ENCODE assay signal across 21 cellular contexts in the genomic region with DNA sequence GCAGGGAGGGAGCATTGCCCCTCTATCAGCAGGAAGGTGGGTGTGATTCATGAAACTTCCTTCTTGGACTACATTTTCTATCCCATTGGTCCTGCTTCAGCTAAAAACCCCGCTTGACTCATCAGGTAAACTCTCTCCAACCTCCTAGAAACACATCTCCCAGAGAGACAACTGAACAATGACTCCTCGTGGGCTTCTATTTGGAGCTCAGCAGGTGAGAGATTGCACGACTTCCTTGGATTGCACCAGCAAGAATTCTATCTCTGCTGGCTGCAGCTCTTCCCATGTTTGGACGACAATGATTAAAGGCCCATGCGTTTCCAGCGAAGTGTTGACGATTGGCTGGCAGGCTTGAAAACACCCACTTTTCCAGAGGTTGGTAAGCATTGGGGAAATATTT.
DNase-seq lines count a peak whose midpoint lies in the region; TF ChIP-seq lines count a peak whose summit lies in the region.
"Had no signal": no experiment of that assay in that cellular context is flagged by ENCODE, and none has a peak within 500 bp of the region (broad histone marks: within the 10 kb centered on the region; RNA-seq: fewer than 3 reads in every experiment).

No MANE protein-coding gene starts in this region.

- H3K18ac ChIP-seq in mesendoderm (ENCODE audit: low read length), result peak overlapping the region; percentile 31

- intact Hi-C loops in Caco-2 (cut with micrococcal nuclease; ENCODE audit: unreplicated experiment), result no loop called here

- DNase-seq in HT1080 (ENCODE audit: low read depth) (peak; percentile 42), endodermal cell (peak; percentile 71), mesendoderm (peak; percentile 86), Caco-2 (no peak), NCI-H2227 treated with DMSO at 0.1 percent for 48 hours (lab: John Stamatoyannopoulos, UW) (no peak), SW 1271 (lab: John Stamatoyannopoulos, UW) (no peak), hepatocyte (ENCODE audit: low spot score) (no peak)
- DNase-seq: CD8-positive, alpha-beta T cell; DMS 273 treated with DMSO at 0.1 percent for 48 hours; DMS79; Karpas-422; NCI-H1092 treated with DMSO at 0.1 percent for 48 hours; NCI-H1436 treated with DMSO at 0.1 percent for 48 hours; NCI-H187 treated with DMSO at 0.1 percent for 48 hours; NCI-H2171 treated with DMSO at 0.1 percent for 48 hours; NCI-H524; SHP77 had no signal

- H3K27ac Mint-ChIP-seq in endodermal cell (peak overlapping the region; percentile 83), Caco-2 (ENCODE audit: unreplicated experiment) (no peak overlapping the region)
- H3K27ac Mint-ChIP-seq: B cell; CD8-positive, alpha-beta T cell had no signal

- no peak overlapping the region for H4K8ac ChIP-seq in mesendoderm (ENCODE audit: low read depth, low read length)

- POLR2A ChIA-PET in Caco-2 (lab: Charles Lee), result no interaction called here

- TF ChIP-seq CTCF in endodermal cell (conservative IDR thresholded peaks at IDR 0.05), result no peak
- TF ChIP-seq CTCF in Caco-2 (IDR thresholded peaks at IDR 0.05; ENCODE audit: insufficient read depth in 1 of 2, low read depth in 1 of 2, low read length in 1 of 2, severe bottlenecking in 1 of 2, unreplicated experiment in 1 of 2), result no peak
- TF ChIP-seq CTCF in hepatocyte (IDR thresholded peaks at IDR 0.05; ENCODE audit: poor library complexity), result no peak

- CTCF ChIA-PET in Caco-2 (lab: Charles Lee), result no interaction called here

- no peak overlapping the region for H3K56ac ChIP-seq in mesendoderm (ENCODE audit: low read length)

- H3K9me3 Mint-ChIP-seq in endodermal cell (no peaks in the 10 kb centered on the region), Caco-2 (ENCODE audit: unreplicated experiment) (no peaks in the 10 kb centered on the region)
- H3K9me3 Mint-ChIP-seq: CD8-positive, alpha-beta T cell had no signal

- H4K5ac ChIP-seq in mesendoderm (ENCODE audit: low read length), result no peak overlapping the region

- H3K4me3 Mint-ChIP-seq in endodermal cell (peak overlapping the region; percentile 20), Caco-2 (ENCODE audit: unreplicated experiment) (no peak overlapping the region)
- H3K4me3 Mint-ChIP-seq: B cell; CD8-positive, alpha-beta T cell had no signal

- H3K4me1 ChIP-seq in endodermal cell (ENCODE audit: control insufficient read depth, insufficient read depth, low read length), result peaks cover 27% of the 10 kb centered on the region
- H3K4me1 ChIP-seq in mesendoderm (ENCODE audit: control insufficient read depth, low read depth, low read length), result peaks cover 5% of the 10 kb centered on the region
- H3K4me1 ChIP-seq in Caco-2, result no peaks in the 10 kb centered on the region
- no peaks in the 10 kb centered on the region for H3K4me1 ChIP-seq in hepatocyte (ENCODE audit: insufficient read depth)

- H2BK15ac ChIP-seq in mesendoderm (replicated peaks; ENCODE audit: low read depth), result no peak overlapping the region

- H3K4me3 ChIP-seq in endodermal cell (ENCODE audit: low read length) (peak overlapping the region; percentile 31), mesendoderm (ENCODE audit: low read length) (no peak overlapping the region), Caco-2 (ENCODE audit: low read depth, low read length) (no peak overlapping the region), hepatocyte (no peak overlapping the region)

- H3K79me1 ChIP-seq in mesendoderm (ENCODE audit: low read length), result no peaks in the 10 kb centered on the region

- H3K36me3 Mint-ChIP-seq in endodermal cell (ENCODE audit: low read depth), result no peaks in the 10 kb centered on the region
- no peaks in the 10 kb centered on the region for H3K36me3 Mint-ChIP-seq in Caco-2 (ENCODE audit: insufficient read depth, unreplicated experiment)
- H3K36me3 Mint-ChIP-seq: CD8-positive, alpha-beta T cell had no signal

- no peak overlapping the region for H3K4ac ChIP-seq in mesendoderm (ENCODE audit: low read depth, low read length)

- H3K9ac ChIP-seq in endodermal cell (ENCODE audit: extremely low read depth, low read length, poor library complexity, severe bottlenecking), result no peak overlapping the region
- no peak overlapping the region for H3K9ac ChIP-seq in mesendoderm (ENCODE audit: low read length)

- H2BK120ac ChIP-seq in mesendoderm (ENCODE audit: low read depth, low read length), result no peak overlapping the region

- BruUV-seq in Caco-2 (replicated peaks; lab: Mats Ljungman, UMichigan), result no TSS peak

- H3K36me3 ChIP-seq in endodermal cell (ENCODE audit: control insufficient read depth, insufficient read depth, low read length) (no peaks in the 10 kb centered on the region), mesendoderm (ENCODE audit: control insufficient read depth, insufficient read depth, low read length) (no peaks in the 10 kb centered on the region), Caco-2 (ENCODE audit: control insufficient read depth, insufficient read depth, low read length) (no peaks in the 10 kb centered on the region), hepatocyte (replicated peaks; ENCODE audit: insufficient read depth, low read depth) (no peaks in the 10 kb centered on the region)

- H3K4me2 ChIP-seq in mesendoderm (ENCODE audit: low read length) (no peak overlapping the region), hepatocyte (no peak overlapping the region)

- no peak overlapping the region for H3K27ac ChIP-seq in endodermal cell (ENCODE audit: low read depth, low read length)
- peak overlapping the region; percentile 6 for H3K27ac ChIP-seq in mesendoderm (ENCODE audit: low read depth, low read length)
- H3K27ac ChIP-seq in hepatocyte, result no peak overlapping the region
- H3K27ac ChIP-seq: C4-2B, HL-60, RWPE1 had no signal

- no peaks in the 10 kb centered on the region for H3K9me2 ChIP-seq in hepatocyte (replicated peaks; ENCODE audit: insufficient read depth)

- no peak overlapping the region for H2BK5ac ChIP-seq in mesendoderm (ENCODE audit: low read length)

- H2AK5ac ChIP-seq in mesendoderm (ENCODE audit: low read length), result no peak overlapping the region

- H3K23ac ChIP-seq in mesendoderm (ENCODE audit: low read length), result no peak overlapping the region

- no peak overlapping the region for H2AFZ ChIP-seq in hepatocyte

- WGBS in endodermal cell (ENCODE audit: insufficient coverage in 1 of 2, insufficient read length in 1 of 2), 2 experiments, result 45 to 47% methylated on average over 7 of the region's 7 CpGs
- WGBS in mesendoderm (ENCODE audit: extremely low coverage, insufficient coverage, low lambda C conversion rate), result no CpG with 5 or more reads among the region's 7 CpGs
- 43% methylated on average over 7 of the region's 7 CpGs for WGBS in hepatocyte (ENCODE audit: low lambda C conversion rate, missing lambda C conversion rate)

- H4K20me1 ChIP-seq in hepatocyte (ENCODE audit: insufficient read depth, poor library complexity, severe bottlenecking), result no peaks in the 10 kb centered on the region

- H3K4me1 Mint-ChIP-seq in endodermal cell, result peaks cover 53% of the 10 kb centered on the region
- no peaks in the 10 kb centered on the region for H3K4me1 Mint-ChIP-seq in Caco-2 (ENCODE audit: low read depth, unreplicated experiment)
- H3K4me1 Mint-ChIP-seq: B cell had no signal

- H3K27me3 ChIP-seq in endodermal cell (ENCODE audit: control insufficient read depth, insufficient read depth, low read length, poor library complexity, severe bottlenecking) (no peaks in the 10 kb centered on the region), mesendoderm (ENCODE audit: insufficient read depth, low read length, poor library complexity) (no peaks in the 10 kb centered on the region), Caco-2 (replicated peaks; ENCODE audit: control insufficient read depth, insufficient read depth, low read length) (no peaks in the 10 kb centered on the region), hepatocyte (no peaks in the 10 kb centered on the region)

- H3K9me3 ChIP-seq in endodermal cell (ENCODE audit: control insufficient read depth, low read length) (no peaks in the 10 kb centered on the region), Caco-2 (no peaks in the 10 kb centered on the region), hepatocyte (ENCODE audit: low read depth) (no peaks in the 10 kb centered on the region)

- H3K79me2 ChIP-seq in mesendoderm (ENCODE audit: control insufficient read depth, insufficient read depth, low read length), result no peaks in the 10 kb centered on the region
- no peaks in the 10 kb centered on the region for H3K79me2 ChIP-seq in hepatocyte

- H3K27me3 Mint-ChIP-seq in endodermal cell (ENCODE audit: insufficient read depth) (no peaks in the 10 kb centered on the region), Caco-2 (ENCODE audit: insufficient read depth, unreplicated experiment) (peaks cover 29% of the 10 kb centered on the region)
- H3K27me3 Mint-ChIP-seq: B cell had no signal

Comparison
In these comparisons a context has a peak if more than half of its experiments do, and no peak if none do; other contexts are left out.
1. DNase-seq: peak in HT1080 (single experiment), endodermal cell (single experiment) and mesendoderm (single experiment); none in Caco-2 (0 of 2), NCI-H2227 treated with DMSO at 0.1 percent for 48 hours (single experiment), SW 1271 (0 of 2) and hepatocyte (single experiment).